ENCODE assay signal across 23 cellular contexts in the genomic region with DNA sequence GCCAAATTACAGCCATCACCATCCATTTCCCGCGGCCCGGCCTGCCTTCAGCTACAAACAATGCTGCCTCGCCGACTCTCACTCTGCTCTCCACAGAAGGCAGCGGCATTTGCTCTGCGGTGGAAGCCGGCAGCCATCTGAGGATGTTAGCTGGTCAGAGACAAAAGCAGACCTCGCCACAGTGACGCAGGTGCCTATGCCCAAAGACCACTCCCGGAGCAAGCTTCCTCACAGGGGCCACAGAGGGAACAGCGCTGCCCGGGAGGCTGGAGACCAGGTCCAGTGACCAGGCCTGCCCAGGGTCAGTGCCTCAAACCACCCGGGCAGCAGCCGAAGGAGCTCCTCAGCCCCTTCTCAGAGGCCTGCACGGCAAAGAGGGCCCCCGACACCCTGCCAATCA. TPM values are rescaled to one million over a fixed set of nuclear protein-coding genes. Genes with fewer than 3 reads are reported as not detected.
A peak's percentile ranks its signal among the peaks of the same experiment; 100 is the strongest.
DNase-seq lines count a peak whose midpoint lies in the region; ATAC-seq, FAIRE-seq and TF ChIP-seq lines count a peak whose summit lies in the region.
"Had no signal": no experiment of that assay in that cellular context is flagged by ENCODE, and none has a peak within 500 bp of the region (broad histone marks: within the 10 kb centered on the region; RNA-seq: fewer than 3 reads in every experiment).

No MANE protein-coding gene starts in this region.

- H2BK5ac ChIP-seq in H1 (ENCODE audit: low read depth, low read length), result no peak overlapping the region; the same call in 1 of the 2 replicates

- H3F3A ChIP-seq in SK-N-SH (replicated peaks; ENCODE audit: insufficient read depth), result no peaks in the 10 kb centered on the region

- POLR2A ChIA-PET in SK-N-SH (lab: Yijun Ruan, JAX), result interaction anchor here (1.3 to 2.1 kb wide), 2 partner anchors 17 to 259 kb away, joined by 3 to 8 read pairs; a partner anchor contains a TSS
- POLR2A ChIA-PET in Panc1 (lab: Charles Lee), result interaction anchor here (0.5 kb wide), 1 partner anchor 260 kb away, joined by 5 read pairs; no protein-coding TSS in a partner anchor
- POLR2A ChIA-PET in H1 (lab: Charles Lee; ENCODE audit: partially characterized antibody), result interaction anchor here (0.8 to 1.4 kb wide), 3 partner anchors 15 to 20 kb away, joined by 3 to 4 read pairs (median 4); a partner anchor contains a TSS

- H3K4ac ChIP-seq in H1 (replicated peaks; ENCODE audit: insufficient read length, low read depth, low read length), result no peak overlapping the region

- no peaks in the 10 kb centered on the region for H4K20me1 ChIP-seq in SK-N-SH (ENCODE audit: insufficient read depth)
- peaks cover 4 to 17% of the 10 kb centered on the region in 2 experiments for H4K20me1 ChIP-seq in H1 (replicated peaks in 1 of 2; ENCODE audit: control insufficient read depth in 1 of 2, insufficient read depth in 2 of 2, low read length in 2 of 2)

- H3K9me3 ChIP-seq in SK-N-SH, result no peaks in the 10 kb centered on the region
- H3K9me3 ChIP-seq in Panc1 (ENCODE audit: control insufficient read depth, insufficient read depth, low read depth, low read length), result no peaks in the 10 kb centered on the region
- no peaks in the 10 kb centered on the region for H3K9me3 ChIP-seq in H1 (ENCODE audit: insufficient read depth in 2 of 2, low read depth in 1 of 2, low read length in 1 of 2)
- H3K9me3 ChIP-seq in Peyer's patch, result no peaks in the 10 kb centered on the region
- no peaks in the 10 kb centered on the region for H3K9me3 ChIP-seq in psoas muscle

- BruUV-seq in Panc1 (replicated peaks; lab: Mats Ljungman, UMichigan), result no TSS peak

- WGBS in SK-N-SH (ENCODE audit: low lambda C conversion rate), result 94% methylated on average over 17 of the region's 17 CpGs
- WGBS in H1 (ENCODE audit: extremely low coverage in 1 of 2, insufficient coverage in 1 of 2, insufficient read length in 1 of 2, insufficient replicate concordance in 2 of 2, low coverage in 1 of 2, low lambda C conversion rate in 2 of 2, missing lambda C conversion rate in 1 of 2), 2 experiments, result 88% methylated on average over 17 of the region's 17 CpGs; no CpG with 5 or more reads in 1 of the 2 experiments
- WGBS in psoas muscle, 3 donors, result 81 to 88% (median 86%) methylated on average over 17 of the region's 17 CpGs

- H2AK5ac ChIP-seq in H1 (ENCODE audit: low read depth, low read length), result no peak overlapping the region

- H3K14ac ChIP-seq in H1 (ENCODE audit: insufficient read length), result no peak overlapping the region

- H3K4me2 ChIP-seq in SK-N-SH, result no peak overlapping the region
- no peak overlapping the region for H3K4me2 ChIP-seq in H1 (ENCODE audit: insufficient read depth in 1 of 2, low read depth in 2 of 2, low read length in 2 of 2)

- no peak overlapping the region for H2BK12ac ChIP-seq in H1 (ENCODE audit: low read depth, low read length)

- FAIRE-seq in H1 (lab: Jason Lieb, UNC), result no peak
- FAIRE-seq: G401.6, GM12892, HepG2 had no signal

- H4K91ac ChIP-seq in H1 (replicated peaks; ENCODE audit: insufficient read length, low read length), result no peak overlapping the region

- in situ Hi-C loops in Panc1 (cut with HindIII; ENCODE audit: low pct_unique_long_range_greater_than_20kb, low sequenced_read_pairs), result no loop called here

- no peak for TF ChIP-seq RAD21 in SK-N-SH (IDR thresholded peaks at IDR 0.05; ENCODE audit: low read length)
- TF ChIP-seq RAD21 in H1 (IDR thresholded peaks at IDR 0.05 in 1 of 2, conservative IDR thresholded peaks at IDR 0.05 in 1 of 2; ENCODE audit: low read depth in 2 of 2, low read length in 2 of 2), result no peak

- peaks cover 14% of the 10 kb centered on the region; the same call in 1 of the 2 replicates for H3K23me2 ChIP-seq in H1 (ENCODE audit: low read depth, low read length)

- ATAC-seq in SK-N-SH treated with all-trans-retinoic acid at 6 μM for 48 hours (no peak), Panc1 (peak; percentile 26; the same call in 1 of the 2 replicates), psoas muscle (no peak)
- ATAC-seq: HepG2, Right ventricle myocardium inferior had no signal

- no peak overlapping the region for H3K9ac ChIP-seq in SK-N-SH
- H3K9ac ChIP-seq in H1 (replicated peaks in 1 of 4; ENCODE audit: extremely low read depth in 1 of 4, low read depth in 3 of 4, low read length in 3 of 4), result no peak overlapping the region

- TF ChIP-seq EP300 in SK-N-SH (IDR thresholded peaks at IDR 0.05; ENCODE audit: borderline replicate concordance in 1 of 2, low read depth in 1 of 2, low read length in 1 of 2) (no peak), H1 (IDR thresholded peaks at IDR 0.05; ENCODE audit: borderline replicate concordance in 1 of 2, low read depth in 2 of 2, low read length in 2 of 2) (no peak)

- peak overlapping the region; percentile 99 for H3K56ac ChIP-seq in H1 (replicated peaks; ENCODE audit: insufficient read length, low read depth, low read length)

- H3K27me3 ChIP-seq in SK-N-SH (ENCODE audit: insufficient read depth) (no peaks in the 10 kb centered on the region), Panc1 (ENCODE audit: control insufficient read depth, insufficient read depth, low read length) (no peaks in the 10 kb centered on the region), H1 (replicated peaks in 1 of 4; ENCODE audit: control insufficient read depth in 3 of 4, extremely low read depth in 1 of 4, insufficient read depth in 3 of 4, low read length in 3 of 4) (no peaks in the 10 kb centered on the region; a peak in 1 of 7 replicates), Peyer's patch (no peaks in the 10 kb centered on the region), psoas muscle (ENCODE audit: insufficient read depth in 3 of 3, low read length in 2 of 3) (no peaks in the 10 kb centered on the region)

- CTCF ChIA-PET in SK-N-SH (lab: Yijun Ruan, JAX), result interaction anchor here (0.9 to 3.0 kb wide), 5 partner anchors 65 to 591 kb away, joined by 3 to 13 read pairs (median 3); no protein-coding TSS in a partner anchor
- CTCF ChIA-PET in Panc1 (lab: Charles Lee), result no interaction called here
- CTCF ChIA-PET in H1 (lab: Charles Lee; ENCODE audit: partially characterized antibody), result no interaction called here

- no peak overlapping the region for H2BK15ac ChIP-seq in H1 (ENCODE audit: low read length)

- TF ChIP-seq CTCF in SK-N-SH (IDR thresholded peaks at IDR 0.05) (no peak), Panc1 (IDR thresholded peaks at IDR 0.05) (no peak), H1 (IDR thresholded peaks at IDR 0.05; ENCODE audit: control extremely low read depth in 1 of 3, insufficient read depth in 1 of 3, low read depth in 1 of 3, low read length in 3 of 3) (no peak), Peyer's patch (IDR thresholded peaks at IDR 0.05) (no peak), psoas muscle (IDR thresholded peaks at IDR 0.05) (no peak)

- H2BK120ac ChIP-seq in H1 (replicated peaks; ENCODE audit: low read depth, low read length), result no peak overlapping the region

- DNase-seq in SK-N-SH (no peak), Panc1 (ENCODE audit: low read depth, low spot score) (no peak), H1 (ENCODE audit: low read depth in 1 of 2, low spot score in 2 of 2) (no peak), retina (peak; percentile 49), Kasumi-1 (lab: John Stamatoyannopoulos, UW) (no peak), Peyer's patch (no peak), psoas muscle (no peak)
- DNase-seq: C1 segment of cervical spinal cord; CD8-positive, alpha-beta memory T cell; H9; KBM-7; NCI-H1092 treated with DMSO at 0.1 percent for 48 hours; NCI-H1436 treated with DMSO at 0.1 percent for 48 hours; NCI-H1930; NCI-H345; NCI-H524 treated with DMSO at 0.1 percent for 48 hours had no signal

- no peaks in the 10 kb centered on the region for H3K79me2 ChIP-seq in SK-N-SH (ENCODE audit: insufficient read depth)
- H3K79me2 ChIP-seq in H1 (ENCODE audit: control insufficient read depth in 1 of 2, insufficient read depth in 2 of 2, low read length in 2 of 2), result peaks cover 0 to 3% of the 10 kb centered on the region in 2 experiments; a peak in 1 of 4 replicates

- no peaks in the 10 kb centered on the region for H3K9me2 ChIP-seq in SK-N-SH

- H3K18ac ChIP-seq in H1 (ENCODE audit: extremely low read depth, low read length), result no peak overlapping the region

- intact Hi-C loops in Panc1 (cut with micrococcal nuclease; ENCODE audit: unreplicated experiment) (no loop called here), psoas muscle (cut with DNase I) (loop anchor here in 1 of 2 donors (5.0 kb wide), 1 partner anchor 472 kb away; no protein-coding TSS in a partner anchor)

- no peak overlapping the region for H2BK20ac ChIP-seq in H1 (ENCODE audit: low read length)

- H4K5ac ChIP-seq in H1 (ENCODE audit: insufficient read length, low read depth, low read length), result no peak overlapping the region

- H3K23ac ChIP-seq in H1 (ENCODE audit: insufficient read length), result no peak overlapping the region

- H3K79me1 ChIP-seq in H1 (ENCODE audit: low read depth, low read length), result peaks cover 16% of the 10 kb centered on the region

- peaks cover 0 to 89% of the 10 kb centered on the region in 2 experiments; a peak in 2 of 4 replicates for H3K4me1 ChIP-seq in SK-N-SH (ENCODE audit: control insufficient read depth in 1 of 2, insufficient read depth in 2 of 2, low read depth in 1 of 2, low read length in 1 of 2)
- no peaks in the 10 kb centered on the region for H3K4me1 ChIP-seq in Panc1 (ENCODE audit: control insufficient read depth, insufficient read depth, low read length)
- peaks cover 0 to 8% (median under 1%) of the 10 kb centered on the region in 4 experiments; a peak in 2 of 7 replicates for H3K4me1 ChIP-seq in H1 (replicated peaks in 1 of 4; ENCODE audit: control insufficient read depth in 3 of 4, insufficient read depth in 4 of 4, low read length in 3 of 4)
- H3K4me1 ChIP-seq in Peyer's patch, result no peaks in the 10 kb centered on the region
- H3K4me1 ChIP-seq in psoas muscle, result peaks cover 5% of the 10 kb centered on the region

- H2AFZ ChIP-seq in SK-N-SH (ENCODE audit: low read depth), result no peak overlapping the region
- H2AFZ ChIP-seq in H1 (ENCODE audit: low read length), result no peak overlapping the region

- H3K4me3 ChIP-seq in SK-N-SH (ENCODE audit: low read depth in 2 of 2, low read length in 1 of 2) (no peak overlapping the region), Panc1 (ENCODE audit: low read depth in 2 of 2, low read length in 2 of 2) (no peak overlapping the region), H1 (ENCODE audit: extremely low read depth in 1 of 4, insufficient read depth in 2 of 4, low read depth in 3 of 4, low read length in 4 of 4) (no peak overlapping the region), Peyer's patch (no peak overlapping the region), psoas muscle (no peak overlapping the region)

- peaks cover 0 to 5% of the 10 kb centered on the region in 2 experiments for H3K36me3 ChIP-seq in SK-N-SH (replicated peaks in 1 of 2; ENCODE audit: control insufficient read depth in 1 of 2, insufficient read depth in 2 of 2, low read length in 1 of 2)
- no peaks in the 10 kb centered on the region for H3K36me3 ChIP-seq in Panc1 (ENCODE audit: control insufficient read depth, insufficient read depth, low read length)
- peaks cover 0 to 6% (median 0%) of the 10 kb centered on the region in 4 experiments; a peak in 2 of 8 replicates for H3K36me3 ChIP-seq in H1 (ENCODE audit: control insufficient read depth in 2 of 4, insufficient read depth in 4 of 4, low read length in 3 of 4)
- peaks cover 0 to 48% (median 0%) of the 10 kb centered on the region in 3 donors for H3K36me3 ChIP-seq in Peyer's patch
- peaks cover 0 to 27% of the 10 kb centered on the region in 2 donors for H3K36me3 ChIP-seq in psoas muscle (ENCODE audit: insufficient read depth in 1 of 2, low read depth in 1 of 2)

- H3K27ac ChIP-seq in SK-N-SH (ENCODE audit: low read depth in 2 of 2, low read length in 1 of 2) (peak overlapping the region in 1 of 2 experiments; percentile 97; a peak in 2 of 4 replicates), Panc1 (ENCODE audit: low read length) (no peak overlapping the region), H1 (ENCODE audit: low read depth, low read length) (peak overlapping the region; percentile 40), Peyer's patch (no peak overlapping the region), psoas muscle (no peak overlapping the region)
- H3K27ac ChIP-seq: 22Rv1, HL-60 had no signal

- no peak for TF ChIP-seq POLR2A in H1 (IDR thresholded peaks at IDR 0.05; ENCODE audit: control extremely low read depth in 1 of 2, low read depth in 2 of 2, low read length in 2 of 2)
- TF ChIP-seq POLR2A in Peyer's patch (IDR thresholded peaks at IDR 0.05), result no peak

- no peak overlapping the region; the same call in 1 of the 2 replicates for H4K8ac ChIP-seq in H1 (ENCODE audit: extremely low read depth, insufficient read depth, low read length)

RNA-seq across cellular contexts. Expression of a gene that starts 16.4 kb away (rescaled TPM):
- 88.9 and 92.4 TPM in 2 replicates for polyA plus RNA-seq in SK-N-SH (2012; rRNA removed)
- 61.5 and 77.6 TPM in 2 replicates for polyA plus RNA-seq in SK-N-SH (2012; cell fraction: cytosol; rRNA removed)
- polyA plus RNA-seq in SK-N-SH (2012; cell fraction: nucleus; rRNA removed), result 66.1 and 68.5 TPM in 2 replicates
- 102 TPM for total RNA-seq in Panc1 (2021; ENCODE audit: unreplicated experiment)
- 138 TPM for polyA plus RNA-seq in Panc1 (2012; ENCODE audit: insufficient read length)
- 84.1 and 86.4 TPM in 2 replicates for total RNA-seq in H1 (2021; fragmentation: NEBNext Ultra II Directional; extraction: Animal tissue kit (Norgen Biotek cat#: 25700))
- 178 and 195 TPM in 2 replicates for polyA plus RNA-seq in H1 (2011; rRNA removed)
- polyA plus RNA-seq in H1 (2011; cell fraction: cytosol; rRNA removed), result 144 TPM
- polyA plus RNA-seq in H1 (2011; cell fraction: nucleus; rRNA removed), result 128 TPM
- polyA plus RNA-seq in H1 (2012, experiment 1 of 2), result 82.7 to 110 TPM (median 107 TPM) in 4 replicates
- polyA plus RNA-seq in H1 (2012, experiment 2 of 2), result 153 TPM
- polyA plus RNA-seq in H1 (2013, experiment 1 of 2), result 63.2 TPM
- polyA plus RNA-seq in H1 (2013, experiment 2 of 2), result 57.0 TPM
- 84.8 and 107 TPM in 2 replicates for polyA minus RNA-seq in H1 (2011; rRNA and poly(A)+ RNA removed)
- polyA minus RNA-seq in H1 (2011; cell fraction: cytosol; rRNA and poly(A)+ RNA removed), result 51.7 TPM
- polyA minus RNA-seq in H1 (2011; cell fraction: nucleus; rRNA and poly(A)+ RNA removed), result 37.1 TPM
- total RNA-seq in Peyer's patch, result 1,000 to 10,000 TPM in 1 of 4 donors, 100 to 1,000 TPM in 3; 116 to 1,166 (median 748) TPM
- total RNA-seq in psoas muscle, result 10 to 100 TPM; 26.3 to 37.1 (median 35.6) TPM
- polyA plus RNA-seq in psoas muscle, result 10 to 100 TPM; 34.2 to 40.2 (median 35.1) TPM
